ENCODE assay signal across 1 cellular context in the genomic region with DNA sequence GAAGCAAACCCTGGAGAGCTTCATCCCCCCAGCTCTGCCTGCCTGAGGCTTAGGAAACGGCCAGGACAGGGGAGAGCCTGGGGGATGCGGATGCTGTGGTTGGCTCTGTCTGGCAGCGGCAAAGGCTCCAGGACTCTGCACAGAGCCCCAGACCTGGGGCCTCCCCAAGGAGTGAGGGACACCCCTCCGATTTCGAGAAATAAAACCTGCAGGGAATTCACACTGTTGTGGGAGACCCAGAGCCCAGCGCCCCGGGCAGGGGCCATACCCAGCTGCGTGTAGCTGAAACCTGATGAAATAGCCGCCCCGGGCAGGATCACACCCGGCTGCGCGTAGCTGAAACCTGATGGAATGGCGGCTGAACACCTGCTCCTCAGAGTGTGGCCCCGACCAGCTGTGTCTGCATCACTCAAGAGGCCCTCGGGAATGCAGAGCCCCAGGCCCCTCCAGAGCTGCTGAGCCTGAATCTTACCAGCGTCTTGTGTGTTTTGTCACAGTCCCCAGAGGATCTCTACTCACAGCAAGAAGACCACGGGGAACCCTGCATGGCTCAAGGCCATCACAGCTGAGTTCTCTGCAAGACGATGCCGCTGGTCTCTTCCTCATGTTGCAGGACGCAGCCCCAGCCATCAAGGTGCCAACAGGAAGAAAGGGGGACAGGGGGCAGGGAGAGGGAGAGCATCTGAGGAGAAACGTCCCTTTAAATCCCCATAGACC.
TF ChIP-seq lines count a peak whose summit lies in the region.

No MANE protein-coding gene starts in this region.

TF ChIP-seq in GM23338, 12 proteins besides CTCF, POLR2A, EP300 and RAD21 (continued from another document):
- TF ChIP-seq, protein P1, sequence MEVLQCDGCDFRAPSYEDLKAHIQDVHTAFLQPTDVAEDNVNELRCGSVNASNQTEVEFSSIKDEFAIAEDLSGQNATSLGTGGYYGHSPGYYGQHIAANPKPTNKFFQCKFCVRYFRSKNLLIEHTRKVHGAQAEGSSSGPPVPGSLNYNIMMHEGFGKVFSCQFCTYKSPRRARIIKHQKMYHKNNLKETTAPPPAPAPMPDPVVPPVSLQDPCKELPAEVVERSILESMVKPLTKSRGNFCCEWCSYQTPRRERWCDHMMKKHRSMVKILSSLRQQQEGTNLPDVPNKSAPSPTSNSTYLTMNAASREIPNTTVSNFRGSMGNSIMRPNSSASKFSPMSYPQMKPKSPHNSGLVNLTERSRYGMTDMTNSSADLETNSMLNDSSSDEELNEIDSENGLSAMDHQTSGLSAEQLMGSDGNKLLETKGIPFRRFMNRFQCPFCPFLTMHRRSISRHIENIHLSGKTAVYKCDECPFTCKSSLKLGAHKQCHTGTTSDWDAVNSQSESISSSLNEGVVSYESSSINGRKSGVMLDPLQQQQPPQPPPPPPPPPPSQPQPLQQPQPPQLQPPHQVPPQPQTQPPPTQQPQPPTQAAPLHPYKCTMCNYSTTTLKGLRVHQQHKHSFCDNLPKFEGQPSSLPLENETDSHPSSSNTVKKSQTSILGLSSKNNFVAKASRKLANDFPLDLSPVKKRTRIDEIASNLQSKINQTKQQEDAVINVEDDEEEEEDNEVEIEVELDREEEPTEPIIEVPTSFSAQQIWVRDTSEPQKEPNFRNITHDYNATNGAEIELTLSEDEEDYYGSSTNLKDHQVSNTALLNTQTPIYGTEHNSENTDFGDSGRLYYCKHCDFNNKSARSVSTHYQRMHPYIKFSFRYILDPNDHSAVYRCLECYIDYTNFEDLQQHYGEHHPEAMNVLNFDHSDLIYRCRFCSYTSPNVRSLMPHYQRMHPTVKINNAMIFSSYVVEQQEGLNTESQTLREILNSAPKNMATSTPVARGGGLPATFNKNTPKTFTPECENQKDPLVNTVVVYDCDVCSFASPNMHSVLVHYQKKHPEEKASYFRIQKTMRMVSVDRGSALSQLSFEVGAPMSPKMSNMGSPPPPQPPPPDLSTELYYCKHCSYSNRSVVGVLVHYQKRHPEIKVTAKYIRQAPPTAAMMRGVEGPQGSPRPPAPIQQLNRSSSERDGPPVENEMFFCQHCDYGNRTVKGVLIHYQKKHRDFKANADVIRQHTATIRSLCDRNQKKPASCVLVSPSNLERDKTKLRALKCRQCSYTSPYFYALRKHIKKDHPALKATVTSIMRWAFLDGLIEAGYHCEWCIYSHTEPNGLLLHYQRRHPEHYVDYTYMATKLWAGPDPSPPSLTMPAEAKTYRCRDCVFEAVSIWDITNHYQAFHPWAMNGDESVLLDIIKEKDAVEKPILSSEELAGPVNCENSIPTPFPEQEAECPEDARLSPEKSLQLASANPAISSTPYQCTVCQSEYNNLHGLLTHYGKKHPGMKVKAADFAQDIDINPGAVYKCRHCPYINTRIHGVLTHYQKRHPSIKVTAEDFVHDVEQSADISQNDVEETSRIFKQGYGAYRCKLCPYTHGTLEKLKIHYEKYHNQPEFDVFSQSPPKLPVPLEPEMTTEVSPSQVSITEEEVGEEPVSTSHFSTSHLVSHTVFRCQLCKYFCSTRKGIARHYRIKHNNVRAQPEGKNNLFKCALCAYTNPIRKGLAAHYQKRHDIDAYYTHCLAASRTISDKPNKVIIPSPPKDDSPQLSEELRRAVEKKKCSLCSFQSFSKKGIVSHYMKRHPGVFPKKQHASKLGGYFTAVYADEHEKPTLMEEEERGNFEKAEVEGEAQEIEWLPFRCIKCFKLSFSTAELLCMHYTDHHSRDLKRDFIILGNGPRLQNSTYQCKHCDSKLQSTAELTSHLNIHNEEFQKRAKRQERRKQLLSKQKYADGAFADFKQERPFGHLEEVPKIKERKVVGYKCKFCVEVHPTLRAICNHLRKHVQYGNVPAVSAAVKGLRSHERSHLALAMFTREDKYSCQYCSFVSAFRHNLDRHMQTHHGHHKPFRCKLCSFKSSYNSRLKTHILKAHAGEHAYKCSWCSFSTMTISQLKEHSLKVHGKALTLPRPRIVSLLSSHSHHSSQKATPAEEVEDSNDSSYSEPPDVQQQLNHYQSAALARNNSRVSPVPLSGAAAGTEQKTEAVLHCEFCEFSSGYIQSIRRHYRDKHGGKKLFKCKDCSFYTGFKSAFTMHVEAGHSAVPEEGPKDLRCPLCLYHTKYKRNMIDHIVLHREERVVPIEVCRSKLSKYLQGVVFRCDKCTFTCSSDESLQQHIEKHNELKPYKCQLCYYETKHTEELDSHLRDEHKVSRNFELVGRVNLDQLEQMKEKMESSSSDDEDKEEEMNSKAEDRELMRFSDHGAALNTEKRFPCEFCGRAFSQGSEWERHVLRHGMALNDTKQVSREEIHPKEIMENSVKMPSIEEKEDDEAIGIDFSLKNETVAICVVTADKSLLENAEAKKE (CRISPR knock-in tag; IDR thresholded peaks at IDR 0.05): no peak
- no peak for TF ChIP-seq CREB1 (CRISPR knock-in tag; IDR thresholded peaks at IDR 0.05; ENCODE audit: low read depth)
- no peak for TF ChIP-seq ZNF114 (CRISPR knock-in tag; IDR thresholded peaks at IDR 0.05)
- TF ChIP-seq NANOG (IDR thresholded peaks at IDR 0.05; ENCODE audit: borderline replicate concordance): no peak
- no peak for TF ChIP-seq EZH2phosphoT487 (IDR thresholded peaks at IDR 0.05; ENCODE audit: unreplicated experiment)
- TF ChIP-seq, protein P2, sequence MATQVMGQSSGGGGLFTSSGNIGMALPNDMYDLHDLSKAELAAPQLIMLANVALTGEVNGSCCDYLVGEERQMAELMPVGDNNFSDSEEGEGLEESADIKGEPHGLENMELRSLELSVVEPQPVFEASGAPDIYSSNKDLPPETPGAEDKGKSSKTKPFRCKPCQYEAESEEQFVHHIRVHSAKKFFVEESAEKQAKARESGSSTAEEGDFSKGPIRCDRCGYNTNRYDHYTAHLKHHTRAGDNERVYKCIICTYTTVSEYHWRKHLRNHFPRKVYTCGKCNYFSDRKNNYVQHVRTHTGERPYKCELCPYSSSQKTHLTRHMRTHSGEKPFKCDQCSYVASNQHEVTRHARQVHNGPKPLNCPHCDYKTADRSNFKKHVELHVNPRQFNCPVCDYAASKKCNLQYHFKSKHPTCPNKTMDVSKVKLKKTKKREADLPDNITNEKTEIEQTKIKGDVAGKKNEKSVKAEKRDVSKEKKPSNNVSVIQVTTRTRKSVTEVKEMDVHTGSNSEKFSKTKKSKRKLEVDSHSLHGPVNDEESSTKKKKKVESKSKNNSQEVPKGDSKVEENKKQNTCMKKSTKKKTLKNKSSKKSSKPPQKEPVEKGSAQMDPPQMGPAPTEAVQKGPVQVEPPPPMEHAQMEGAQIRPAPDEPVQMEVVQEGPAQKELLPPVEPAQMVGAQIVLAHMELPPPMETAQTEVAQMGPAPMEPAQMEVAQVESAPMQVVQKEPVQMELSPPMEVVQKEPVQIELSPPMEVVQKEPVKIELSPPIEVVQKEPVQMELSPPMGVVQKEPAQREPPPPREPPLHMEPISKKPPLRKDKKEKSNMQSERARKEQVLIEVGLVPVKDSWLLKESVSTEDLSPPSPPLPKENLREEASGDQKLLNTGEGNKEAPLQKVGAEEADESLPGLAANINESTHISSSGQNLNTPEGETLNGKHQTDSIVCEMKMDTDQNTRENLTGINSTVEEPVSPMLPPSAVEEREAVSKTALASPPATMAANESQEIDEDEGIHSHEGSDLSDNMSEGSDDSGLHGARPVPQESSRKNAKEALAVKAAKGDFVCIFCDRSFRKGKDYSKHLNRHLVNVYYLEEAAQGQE (IDR thresholded peaks at IDR 0.05; ENCODE audit: unreplicated experiment): no peak
- TF ChIP-seq EZH2 (IDR thresholded peaks at IDR 0.05; ENCODE audit: low read depth, unreplicated experiment): no peak
- no peak for TF ChIP-seq JUNB (IDR thresholded peaks at IDR 0.05; ENCODE audit: unreplicated experiment)
- TF ChIP-seq, protein P3, sequence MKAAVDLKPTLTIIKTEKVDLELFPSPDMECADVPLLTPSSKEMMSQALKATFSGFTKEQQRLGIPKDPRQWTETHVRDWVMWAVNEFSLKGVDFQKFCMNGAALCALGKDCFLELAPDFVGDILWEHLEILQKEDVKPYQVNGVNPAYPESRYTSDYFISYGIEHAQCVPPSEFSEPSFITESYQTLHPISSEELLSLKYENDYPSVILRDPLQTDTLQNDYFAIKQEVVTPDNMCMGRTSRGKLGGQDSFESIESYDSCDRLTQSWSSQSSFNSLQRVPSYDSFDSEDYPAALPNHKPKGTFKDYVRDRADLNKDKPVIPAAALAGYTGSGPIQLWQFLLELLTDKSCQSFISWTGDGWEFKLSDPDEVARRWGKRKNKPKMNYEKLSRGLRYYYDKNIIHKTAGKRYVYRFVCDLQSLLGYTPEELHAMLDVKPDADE (IDR thresholded peaks at IDR 0.05): no peak
- TF ChIP-seq STAT1 (IDR thresholded peaks at IDR 0.05; ENCODE audit: unreplicated experiment): no peak
TF ChIP-seq in GM23338: peak in this region for 0.
